9 cellular contexts compared by ENCODE assay signal in genomic region chr9:133081116-133081779, GRCh38. TPM values are rescaled to one million over a fixed set of nuclear protein-coding genes. Genes with fewer than 3 reads are reported as not detected.
DNase-seq lines count a peak whose midpoint lies in the region; ATAC-seq, FAIRE-seq and TF ChIP-seq lines count a peak whose summit lies in the region.
"Not testable (repeated sequence)": the region's sequence is repeated elsewhere in the genome, so short reads cannot be mapped to it uniquely, and the experiment has no call there.
"Had no signal": no experiment of that assay in that cellular context is flagged by ENCODE, and none has a peak within 500 bp of the region (broad histone marks: within the 10 kb centered on the region; RNA-seq: fewer than 3 reads in every experiment).

No MANE protein-coding gene starts in this region.

- not testable (repeated sequence) for H3K4me1 ChIP-seq in Peyer's patch; endothelial cell of umbilical vein (ENCODE audit: control insufficient read depth, extremely low read depth, insufficient read depth, low read length)
- H3K4me1 ChIP-seq in HepG2 (ENCODE audit: insufficient read depth, low read length) = peaks cover 23% of the 10 kb centered on the region
- peaks cover 0 to 15% (median 2%) of the 10 kb centered on the region in 4 donors for H3K4me1 ChIP-seq in transverse colon

- ATAC-seq in activated naive CD8-positive, alpha-beta T cell treated with anti-CD3 and anti-CD28 coated beads, Interleukin-2, amount 50 U/mL, for 24 hours = peak; percentile 30
- ATAC-seq in left ventricle myocardium superior (peak; percentile 32), HepG2 (peak; percentile 73)

- not testable (repeated sequence) for TF ChIP-seq CTCF in Peyer's patch (IDR thresholded peaks at IDR 0.05); endothelial cell of umbilical vein (IDR thresholded peaks at IDR 0.05; ENCODE audit: extremely low read depth in 1 of 2, insufficient read depth in 1 of 2, low read depth in 1 of 2, low read length in 2 of 2); HepG2 (CRISPR knock-in tag; IDR thresholded peaks at IDR 0.05); transverse colon (IDR thresholded peaks at IDR 0.05)

- peak overlapping the region in 3 of 4 donors; percentile 67 to 85 (median 78) for H3K27ac ChIP-seq in Peyer's patch
- not testable (repeated sequence) for H3K27ac ChIP-seq in endothelial cell of umbilical vein (ENCODE audit: insufficient read depth, low read depth, low read length); HepG2 (ENCODE audit: extremely low read length, insufficient read depth, low read length)
- peak overlapping the region in 2 of 4 donors; percentile 17 to 49 for H3K27ac ChIP-seq in transverse colon

- H3K9me1 ChIP-seq in endothelial cell of umbilical vein (replicated peaks; ENCODE audit: control insufficient read depth, extremely low read depth, insufficient read depth, low read length) = not testable (repeated sequence)

- not testable (repeated sequence) for H3K27me3 ChIP-seq in Peyer's patch, transverse colon
- peaks cover 8 to 11% of the 10 kb centered on the region in 2 experiments for H3K27me3 ChIP-seq in endothelial cell of umbilical vein (ENCODE audit: control insufficient read depth in 2 of 2, insufficient read depth in 2 of 2, low read length in 2 of 2)
- H3K27me3 ChIP-seq in HepG2 (ENCODE audit: control insufficient read depth in 1 of 2, insufficient read depth in 2 of 2, low read length in 2 of 2) = peaks cover 0 to 19% of the 10 kb centered on the region in 2 experiments; a peak in 1 of 5 replicates

- H3K4me1 Mint-ChIP-seq in activated naive CD8-positive, alpha-beta T cell treated with anti-CD3 and anti-CD28 coated beads, Interleukin-2, amount 50 U/mL, for 24 hours = not testable (repeated sequence)

- POLR2A ChIA-PET in endothelial cell of umbilical vein (lab: Charles Lee); HepG2 (lab: Yijun Ruan, JAX): not testable (repeated sequence)

- in situ Hi-C loops in HepG2 (cut with HindIII; ENCODE audit: extremely low pct_ligation_motif_present, low pct_unique_long_range_greater_than_20kb); transverse colon (cut with MboI; ENCODE audit: low pct_ligation_motif_present in 1 of 4, low pct_unique_long_range_greater_than_20kb in 1 of 4, low sequenced_read_pairs in 3 of 4): not testable (repeated sequence)

- H2AFZ ChIP-seq in endothelial cell of umbilical vein (ENCODE audit: low read depth, low read length); HepG2 (ENCODE audit: low read length): not testable (repeated sequence)

- BruUV-seq in endothelial cell of umbilical vein (replicated peaks; lab: Mats Ljungman, UMichigan); HepG2 (replicated peaks; lab: Mats Ljungman, UMichigan): not testable (repeated sequence)

- 8% methylated on average over 4 of the region's 16 CpGs for WGBS in HepG2 (ENCODE audit: low lambda C conversion rate)
- 0% methylated on average over 3 of the region's 16 CpGs; no CpG with 5 or more reads in 1 of the 2 donors for whole genome bisulfite sequencing in transverse colon (ENCODE audit: low coverage in 1 of 2), 2 donors

- DNase-seq in GDM1 (lab: John Stamatoyannopoulos, UW) (peak; percentile 28), Peyer's patch (peak in 2 of 3 donors; percentile 54 to 56), transverse colon (peak; percentile 25)
- not testable (repeated sequence) for DNase-seq in activated naive CD8-positive, alpha-beta T cell treated with anti-CD3 and anti-CD28 coated beads, Interleukin-2, amount 50 U/mL, for 24 hours; endothelial cell of umbilical vein (ENCODE audit: low read depth, low spot score); left ventricle myocardium superior; HepG2 (ENCODE audit: low spot score)

- TF ChIP-seq RAD21 in HepG2 (CRISPR knock-in tag; IDR thresholded peaks at IDR 0.05) = not testable (repeated sequence)

- not testable (repeated sequence) for H3K4me3 ChIP-seq in Peyer's patch; endothelial cell of umbilical vein (replicated peaks in 1 of 3; ENCODE audit: insufficient read depth in 1 of 3, low read depth in 1 of 3, low read length in 3 of 3); HepG2 (replicated peaks in 1 of 3; ENCODE audit: insufficient read depth in 1 of 3, low read depth in 2 of 3, low read length in 3 of 3); transverse colon

- H3K9ac ChIP-seq in endothelial cell of umbilical vein (replicated peaks; ENCODE audit: extremely low read depth, insufficient read depth, low read length); HepG2 (ENCODE audit: insufficient read depth, low read depth, low read length): not testable (repeated sequence)

- peak; percentile 31 for FAIRE-seq in endothelial cell of umbilical vein (lab: Jason Lieb, UNC)
- FAIRE-seq in HepG2 (lab: Jason Lieb, UNC) = not testable (repeated sequence)

- H3K27ac Mint-ChIP-seq in activated naive CD8-positive, alpha-beta T cell treated with anti-CD3 and anti-CD28 coated beads, Interleukin-2, amount 50 U/mL, for 24 hours = not testable (repeated sequence)

- TF ChIP-seq EP300 in HepG2 (IDR thresholded peaks at IDR 0.05; ENCODE audit: low read depth in 2 of 2, low read length in 2 of 2); HepG2 (CRISPR knock-in tag; IDR thresholded peaks at IDR 0.05; ENCODE audit: borderline replicate concordance); transverse colon (IDR thresholded peaks at IDR 0.05; ENCODE audit: low read depth): not testable (repeated sequence)

- TF ChIP-seq POLR2A in Peyer's patch (IDR thresholded peaks at IDR 0.05) = peak in 1 of 2 donors; percentile 63
- TF ChIP-seq POLR2A in endothelial cell of umbilical vein (IDR thresholded peaks at IDR 0.05; ENCODE audit: low read depth, low read length); HepG2 (IDR thresholded peaks at IDR 0.05; ENCODE audit: insufficient read depth in 1 of 2, low read depth in 2 of 2, low read length in 2 of 2); transverse colon (IDR thresholded peaks at IDR 0.05): not testable (repeated sequence)

- not testable (repeated sequence) for H3K9me3 ChIP-seq in Peyer's patch; endothelial cell of umbilical vein (replicated peaks; ENCODE audit: control insufficient read depth, insufficient read depth, low read length); HepG2 (ENCODE audit: low read length); transverse colon

- CTCF ChIA-PET in endothelial cell of umbilical vein (lab: Charles Lee); HepG2 (lab: Yijun Ruan, JAX; ENCODE audit: low intra/inter-chr PET ratio, low total read pairs): not testable (repeated sequence)

- H3K4me2 ChIP-seq in endothelial cell of umbilical vein (ENCODE audit: insufficient read depth, low read length) = not testable (repeated sequence)
- peak overlapping the region; percentile 18; the same call in 1 of the 2 replicates for H3K4me2 ChIP-seq in HepG2 (ENCODE audit: low read depth, low read length)

- dilution Hi-C loops in endothelial cell of umbilical vein (cut with MboI; ENCODE audit: extremely low pct_ligation_motif_present, low sequenced_read_pairs) = not testable (repeated sequence)

- H4K20me1 ChIP-seq in endothelial cell of umbilical vein (replicated peaks; ENCODE audit: control insufficient read depth, extremely low read depth, insufficient read depth, low read length); HepG2 (ENCODE audit: insufficient read depth, low read length): not testable (repeated sequence)

- not testable (repeated sequence) for H3K4me3 Mint-ChIP-seq in activated naive CD8-positive, alpha-beta T cell treated with anti-CD3 and anti-CD28 coated beads, Interleukin-2, amount 50 U/mL, for 24 hours

- H3K36me3 Mint-ChIP-seq in activated naive CD8-positive, alpha-beta T cell treated with anti-CD3 and anti-CD28 coated beads, Interleukin-2, amount 50 U/mL, for 24 hours (ENCODE audit: low read depth) = not testable (repeated sequence)

- not testable (repeated sequence) for H3K9me3 Mint-ChIP-seq in activated naive CD8-positive, alpha-beta T cell treated with anti-CD3 and anti-CD28 coated beads, Interleukin-2, amount 50 U/mL, for 24 hours

- not testable (repeated sequence) for H3K79me2 ChIP-seq in endothelial cell of umbilical vein (ENCODE audit: control insufficient read depth, insufficient read depth, low read length); HepG2 (ENCODE audit: insufficient read depth, low read length)

- intact Hi-C loops in endothelial cell of umbilical vein (cut with micrococcal nuclease); left ventricle myocardium superior (cut with micrococcal nuclease); HepG2 (cut with micrococcal nuclease; ENCODE audit: unreplicated experiment); transverse colon (cut with DNase I; ENCODE audit: low total_unique reads): not testable (repeated sequence)

- H3K27me3 Mint-ChIP-seq in activated naive CD8-positive, alpha-beta T cell treated with anti-CD3 and anti-CD28 coated beads, Interleukin-2, amount 50 U/mL, for 24 hours = not testable (repeated sequence)

- not testable (repeated sequence) for H3K36me3 ChIP-seq in Peyer's patch; endothelial cell of umbilical vein (ENCODE audit: control insufficient read depth in 2 of 2, extremely low read depth in 1 of 2, insufficient read depth in 2 of 2, low read length in 2 of 2); HepG2 (replicated peaks in 1 of 2; ENCODE audit: control insufficient read depth in 1 of 2, insufficient read depth in 2 of 2, low read length in 2 of 2); transverse colon

RNA-seq across cellular contexts. Expression of gene CEL, which starts 19.5 kb away (rescaled TPM):
- total RNA-seq in Peyer's patch (1 to 10 TPM; 1.6 to 9.1 (median 5.8) TPM), endothelial cell of umbilical vein (1.1 and 1.9 TPM in 2 replicates), left ventricle myocardium superior (7.2 TPM), HepG2 (2016; rRNA removed; fragmentation: Illumina TruSeq; extraction: Trizol) (0.62 and 1.5 TPM in 2 replicates), transverse colon (1 to 10 TPM in 1 of 4 donors, under 1 TPM in 2, not detected in 1; 0.27 to 8.6 (median 0.48) TPM)
- polyA plus RNA-seq in endothelial cell of umbilical vein (0.81 and 0.92 TPM in 2 replicates), HepG2 (2011; rRNA removed) (0.63 and 0.81 TPM in 2 replicates)
- polyA plus RNA-seq in endothelial cell of umbilical vein (2011; cell fraction: cytosol; rRNA removed) = 0.22 and 0.35 TPM in 2 replicates
- 5.2 and 6.0 TPM in 2 replicates for polyA plus RNA-seq in endothelial cell of umbilical vein (2011; cell fraction: nucleus; rRNA removed)
- polyA plus RNA-seq in endothelial cell of umbilical vein (2012) = 0.76 and 1.1 TPM in 2 replicates
- polyA minus RNA-seq in endothelial cell of umbilical vein = 0.46 and 0.68 TPM in 2 replicates
- not detected for polyA minus RNA-seq in endothelial cell of umbilical vein (2011; cell fraction: cytosol; rRNA and poly(A)+ RNA removed)
- 1.3 and 1.9 TPM in 2 replicates for polyA minus RNA-seq in endothelial cell of umbilical vein (2011; cell fraction: nucleus; rRNA and poly(A)+ RNA removed)
- 0.35 and 0.40 TPM in 2 replicates for total RNA-seq in HepG2 (2016; cell fraction: cytosol; rRNA removed; fragmentation: Illumina TruSeq; extraction: Trizol; ENCODE audit: low read depth)
- total RNA-seq in HepG2 (2016; cell fraction: insoluble cytoplasmic fraction; rRNA removed; fragmentation: Illumina TruSeq; extraction: Trizol) = 0.55 and 1.2 TPM in 2 replicates
- 0.83 and 1.2 TPM in 2 replicates for total RNA-seq in HepG2 (2016; cell fraction: membrane; rRNA removed; fragmentation: Illumina TruSeq; extraction: Trizol)
- total RNA-seq in HepG2 (2016; cell fraction: nucleus; rRNA removed; fragmentation: Illumina TruSeq; extraction: Trizol) = 1.6 and 1.7 TPM in 2 replicates
- polyA plus RNA-seq in HepG2 (2011; cell fraction: cytosol; rRNA removed) = 0.19 and 0.34 TPM in 2 replicates
- 5.0 and 7.7 TPM in 2 replicates for polyA plus RNA-seq in HepG2 (2011; cell fraction: nucleus; rRNA removed)
- 1.2 and 1.6 TPM in 2 replicates for polyA plus RNA-seq in HepG2 (2012)
- 1.0 and 1.1 TPM in 2 replicates for polyA plus RNA-seq in HepG2 (2016; cell fraction: cytosol; fragmentation: Illumina TruSeq; extraction: Trizol; ENCODE audit: low read depth)
- polyA plus RNA-seq in HepG2 (2016; cell fraction: insoluble cytoplasmic fraction; fragmentation: Illumina TruSeq; extraction: Trizol; ENCODE audit: low read depth) = 1.5 and 2.0 TPM in 2 replicates
- 1.9 TPM in 2 replicates for polyA plus RNA-seq in HepG2 (2016; cell fraction: membrane; fragmentation: Illumina TruSeq; extraction: Trizol; ENCODE audit: low read depth)
- polyA plus RNA-seq in HepG2 (2016; cell fraction: nucleus; fragmentation: Illumina TruSeq; extraction: Trizol; ENCODE audit: insufficient read depth, low read depth) = 7.7 and 8.2 TPM in 2 replicates
- 0.70 TPM in 1 of 2 replicates, not detected in the other for polyA minus RNA-seq in HepG2 (2011; rRNA and poly(A)+ RNA removed; ENCODE audit: low replicate concordance)
- polyA minus RNA-seq in HepG2 (2011; cell fraction: cytosol; rRNA and poly(A)+ RNA removed) = not detected in 2 replicates
- 0.50 and 1.2 TPM in 2 replicates for polyA minus RNA-seq in HepG2 (2011; cell fraction: nucleus; rRNA and poly(A)+ RNA removed)
- polyA plus RNA-seq: CD14-positive monocyte; CD8-positive, alpha-beta memory T cell had no signal

RNA-seq across cellular contexts. Expression of gene RALGDS, which starts 39.8 kb away (rescaled TPM):
- 100 to 1,000 TPM in 2 of 4 donors, 10 to 100 TPM in 2; 53.1 to 237 (median 139) TPM for total RNA-seq in Peyer's patch
- total RNA-seq in endothelial cell of umbilical vein = 41.4 and 43.1 TPM in 2 replicates
- 60.0 and 72.2 TPM in 2 replicates for polyA plus RNA-seq in endothelial cell of umbilical vein
- 42.1 and 51.4 TPM in 2 replicates for polyA plus RNA-seq in endothelial cell of umbilical vein (2011; cell fraction: cytosol; rRNA removed)
- 185 and 231 TPM in 2 replicates for polyA plus RNA-seq in endothelial cell of umbilical vein (2011; cell fraction: nucleus; rRNA removed)
- polyA plus RNA-seq in endothelial cell of umbilical vein (2012) = 23.4 and 32.2 TPM in 2 replicates
- polyA minus RNA-seq in endothelial cell of umbilical vein = 31.7 and 33.3 TPM in 2 replicates
- 14.1 TPM for polyA minus RNA-seq in endothelial cell of umbilical vein (2011; cell fraction: cytosol; rRNA and poly(A)+ RNA removed)
- polyA minus RNA-seq in endothelial cell of umbilical vein (2011; cell fraction: nucleus; rRNA and poly(A)+ RNA removed) = 34.4 and 39.5 TPM in 2 replicates
- 33.1 TPM for total RNA-seq in left ventricle myocardium superior
- 8.8 and 12.9 TPM in 2 replicates for total RNA-seq in HepG2 (2016; rRNA removed; fragmentation: Illumina TruSeq; extraction: Trizol)
- total RNA-seq in HepG2 (2016; cell fraction: cytosol; rRNA removed; fragmentation: Illumina TruSeq; extraction: Trizol; ENCODE audit: low read depth) = 4.2 and 5.7 TPM in 2 replicates
- total RNA-seq in HepG2 (2016; cell fraction: insoluble cytoplasmic fraction; rRNA removed; fragmentation: Illumina TruSeq; extraction: Trizol) = 7.3 and 12.1 TPM in 2 replicates
- total RNA-seq in HepG2 (2016; cell fraction: membrane; rRNA removed; fragmentation: Illumina TruSeq; extraction: Trizol) = 15.5 and 15.7 TPM in 2 replicates
- 10.4 and 11.0 TPM in 2 replicates for total RNA-seq in HepG2 (2016; cell fraction: nucleus; rRNA removed; fragmentation: Illumina TruSeq; extraction: Trizol)
- polyA plus RNA-seq in HepG2 (2011; rRNA removed) = 25.5 and 28.8 TPM in 2 replicates
- 14.9 and 17.8 TPM in 2 replicates for polyA plus RNA-seq in HepG2 (2011; cell fraction: cytosol; rRNA removed)
- 104 and 131 TPM in 2 replicates for polyA plus RNA-seq in HepG2 (2011; cell fraction: nucleus; rRNA removed)
- polyA plus RNA-seq in HepG2 (2012) = 12.0 and 15.7 TPM in 2 replicates
- polyA plus RNA-seq in HepG2 (2016; cell fraction: cytosol; fragmentation: Illumina TruSeq; extraction: Trizol; ENCODE audit: low read depth) = 4.1 and 4.2 TPM in 2 replicates
- 8.9 and 12.0 TPM in 2 replicates for polyA plus RNA-seq in HepG2 (2016; cell fraction: insoluble cytoplasmic fraction; fragmentation: Illumina TruSeq; extraction: Trizol; ENCODE audit: low read depth)
- polyA plus RNA-seq in HepG2 (2016; cell fraction: membrane; fragmentation: Illumina TruSeq; extraction: Trizol; ENCODE audit: low read depth) = 11.6 and 12.4 TPM in 2 replicates
- polyA plus RNA-seq in HepG2 (2016; cell fraction: nucleus; fragmentation: Illumina TruSeq; extraction: Trizol; ENCODE audit: insufficient read depth, low read depth) = 28.7 and 31.3 TPM in 2 replicates
- 20.8 and 24.6 TPM in 2 replicates for polyA minus RNA-seq in HepG2 (2011; rRNA and poly(A)+ RNA removed; ENCODE audit: low replicate concordance)
- 4.8 and 5.6 TPM in 2 replicates for polyA minus RNA-seq in HepG2 (2011; cell fraction: cytosol; rRNA and poly(A)+ RNA removed)
- 17.0 and 17.4 TPM in 2 replicates for polyA minus RNA-seq in HepG2 (2011; cell fraction: nucleus; rRNA and poly(A)+ RNA removed)
- 100 to 1,000 TPM in 1 of 4 donors, 10 to 100 TPM in 3; 50.5 to 233 (median 58.2) TPM for total RNA-seq in transverse colon

RNA-seq across cellular contexts. Expression of gene GTF3C5, which starts 50.5 kb away (rescaled TPM):
- total RNA-seq in Peyer's patch (100 to 1,000 TPM in 1 of 4 donors, 10 to 100 TPM in 3; 63.7 to 103 (median 73.5) TPM), endothelial cell of umbilical vein (65.6 and 66.6 TPM in 2 replicates), left ventricle myocardium superior (60.8 TPM), HepG2 (2016; rRNA removed; fragmentation: Illumina TruSeq; extraction: Trizol) (43.4 and 66.9 TPM in 2 replicates), transverse colon (10 to 100 TPM; 44.5 to 56.9 (median 50.2) TPM)
- polyA plus RNA-seq in endothelial cell of umbilical vein (72.9 and 73.8 TPM in 2 replicates), HepG2 (2011; rRNA removed) (92.6 and 110 TPM in 2 replicates)
- 58.7 and 63.1 TPM in 2 replicates for polyA plus RNA-seq in endothelial cell of umbilical vein (2011; cell fraction: cytosol; rRNA removed)
- polyA plus RNA-seq in endothelial cell of umbilical vein (2011; cell fraction: nucleus; rRNA removed) = 189 and 191 TPM in 2 replicates
- polyA plus RNA-seq in endothelial cell of umbilical vein (2012) = 52.0 and 56.0 TPM in 2 replicates
- 57.8 and 73.5 TPM in 2 replicates for polyA minus RNA-seq in endothelial cell of umbilical vein
- 9.7 TPM for polyA minus RNA-seq in endothelial cell of umbilical vein (2011; cell fraction: cytosol; rRNA and poly(A)+ RNA removed)
- 41.2 and 43.1 TPM in 2 replicates for polyA minus RNA-seq in endothelial cell of umbilical vein (2011; cell fraction: nucleus; rRNA and poly(A)+ RNA removed)
- 11.7 and 12.3 TPM in 2 replicates for total RNA-seq in HepG2 (2016; cell fraction: cytosol; rRNA removed; fragmentation: Illumina TruSeq; extraction: Trizol; ENCODE audit: low read depth)
- total RNA-seq in HepG2 (2016; cell fraction: insoluble cytoplasmic fraction; rRNA removed; fragmentation: Illumina TruSeq; extraction: Trizol) = 37.9 and 65.5 TPM in 2 replicates
- 20.2 and 20.6 TPM in 2 replicates for total RNA-seq in HepG2 (2016; cell fraction: membrane; rRNA removed; fragmentation: Illumina TruSeq; extraction: Trizol)
- total RNA-seq in HepG2 (2016; cell fraction: nucleus; rRNA removed; fragmentation: Illumina TruSeq; extraction: Trizol) = 76.0 and 76.7 TPM in 2 replicates
- 46.1 and 57.8 TPM in 2 replicates for polyA plus RNA-seq in HepG2 (2011; cell fraction: cytosol; rRNA removed)
- 477 and 487 TPM in 2 replicates for polyA plus RNA-seq in HepG2 (2011; cell fraction: nucleus; rRNA removed)
- 45.0 and 56.0 TPM in 2 replicates for polyA plus RNA-seq in HepG2 (2012)
- 5.5 and 5.8 TPM in 2 replicates for polyA plus RNA-seq in HepG2 (2016; cell fraction: cytosol; fragmentation: Illumina TruSeq; extraction: Trizol; ENCODE audit: low read depth)
- polyA plus RNA-seq in HepG2 (2016; cell fraction: insoluble cytoplasmic fraction; fragmentation: Illumina TruSeq; extraction: Trizol; ENCODE audit: low read depth) = 45.6 and 51.5 TPM in 2 replicates
- polyA plus RNA-seq in HepG2 (2016; cell fraction: membrane; fragmentation: Illumina TruSeq; extraction: Trizol; ENCODE audit: low read depth) = 13.2 and 13.8 TPM in 2 replicates
- polyA plus RNA-seq in HepG2 (2016; cell fraction: nucleus; fragmentation: Illumina TruSeq; extraction: Trizol; ENCODE audit: insufficient read depth, low read depth) = 196 and 212 TPM in 2 replicates
- polyA minus RNA-seq in HepG2 (2011; rRNA and poly(A)+ RNA removed; ENCODE audit: low replicate concordance) = 27.9 and 79.3 TPM in 2 replicates
- 24.3 and 26.7 TPM in 2 replicates for polyA minus RNA-seq in HepG2 (2011; cell fraction: cytosol; rRNA and poly(A)+ RNA removed)
- 98.5 and 99.1 TPM in 2 replicates for polyA minus RNA-seq in HepG2 (2011; cell fraction: nucleus; rRNA and poly(A)+ RNA removed)
